ENCODE assay signal across 30 cellular contexts in genomic region chr5:12902611-12903010, GRCh38.
"Had no signal": no experiment of that assay in that cellular context is flagged by ENCODE, and none has a peak within 500 bp of the region (broad histone marks: within the 10 kb centered on the region; RNA-seq: fewer than 3 reads in every experiment).

No MANE protein-coding gene starts in this region.

- H3K27ac Mint-ChIP-seq: activated CD4-positive, alpha-beta memory T cell treated with anti-CD3 and anti-CD28 coated beads for 36 hours; activated CD4-positive, alpha-beta T cell treated with anti-CD3 and anti-CD28 coated beads for 36 hours; activated CD4-positive, alpha-beta T cell treated with anti-CD3 and anti-CD28 coated beads, Interleukin-2, amount 10 ng/mL, durations not matched to agents 24 days and 14 days; activated CD8-positive, alpha-beta memory T cell treated with anti-CD3 and anti-CD28 coated beads, Interleukin-2, amount 10 ng/mL, durations not matched to agents 7 days and 5 days; activated CD8-positive, alpha-beta T cell treated with anti-CD3 and anti-CD28 coated beads, Interleukin-2, amount 10 ng/mL, durations not matched to agents 7 days and 5 days; activated naive CD4-positive, alpha-beta T cell treated with anti-CD3 and anti-CD28 coated beads, Interleukin-2, amount 10 ng/mL, durations not matched to agents 7 days and 5 days; activated naive CD4-positive, alpha-beta T cell treated with anti-CD3 and anti-CD28 coated beads, Interleukin-2, amount 50 U/mL, for 72 hours; activated naive CD8-positive, alpha-beta T cell treated with anti-CD3 and anti-CD28 coated beads, Interleukin-2, amount 10 ng/mL, durations not matched to agents 7 days and 5 days; activated T-cell treated with anti-CD3 and anti-CD28 coated beads, Interleukin-2, amount 50 U/mL, for 24 hours; activated T-cell treated with anti-CD3 and anti-CD28 coated beads, Interleukin-2, amount 50 U/mL, for 72 hours; T-cell; T-helper 1 cell treated with Interleukin-12 subunit alpha and Interleukin-12 subunit beta and Interleukin-4 antibody, amounts not matched to agents 30 μg/mL and 1 μg/mL, for 36 hours had no signal

- H3K36me3 Mint-ChIP-seq: activated CD4-positive, alpha-beta memory T cell treated with anti-CD3 and anti-CD28 coated beads for 36 hours; activated CD8-positive, alpha-beta memory T cell treated with anti-CD3 and anti-CD28 coated beads, Interleukin-2, amount 10 ng/mL, durations not matched to agents 7 days and 5 days; activated naive CD4-positive, alpha-beta T cell treated with anti-CD3 and anti-CD28 coated beads, Interleukin-2, amount 10 ng/mL, durations not matched to agents 7 days and 5 days; activated naive CD4-positive, alpha-beta T cell treated with anti-CD3 and anti-CD28 coated beads, Interleukin-2, amount 50 U/mL, for 72 hours; activated naive CD8-positive, alpha-beta T cell treated with anti-CD3 and anti-CD28 coated beads, Interleukin-2, amount 10 ng/mL, durations not matched to agents 7 days and 5 days; T-cell had no signal

- H3K9me3 ChIP-seq: body of pancreas, colonic mucosa, esophagus squamous epithelium, gastroesophageal sphincter had no signal

- H3K27me3 Mint-ChIP-seq: activated CD4-positive, alpha-beta memory T cell treated with anti-CD3 and anti-CD28 coated beads for 36 hours; activated CD4-positive, alpha-beta T cell treated with anti-CD3 and anti-CD28 coated beads for 36 hours; activated CD4-positive, alpha-beta T cell treated with anti-CD3 and anti-CD28 coated beads, Interleukin-2, amount 10 ng/mL, durations not matched to agents 24 days and 14 days; activated CD8-positive, alpha-beta memory T cell treated with anti-CD3 and anti-CD28 coated beads, Interleukin-2, amount 10 ng/mL, durations not matched to agents 7 days and 5 days; activated naive CD4-positive, alpha-beta T cell treated with anti-CD3 and anti-CD28 coated beads, Interleukin-2, amount 10 ng/mL, durations not matched to agents 7 days and 5 days; activated naive CD8-positive, alpha-beta T cell treated with anti-CD3 and anti-CD28 coated beads, Interleukin-2, amount 10 ng/mL, durations not matched to agents 7 days and 5 days; activated T-cell treated with anti-CD3 and anti-CD28 coated beads, Interleukin-2, amount 50 U/mL, for 24 hours; T-cell had no signal

- H3K4me3 Mint-ChIP-seq: activated CD4-positive, alpha-beta memory T cell treated with anti-CD3 and anti-CD28 coated beads for 36 hours; activated CD4-positive, alpha-beta T cell treated with anti-CD3 and anti-CD28 coated beads for 36 hours; activated CD4-positive, alpha-beta T cell treated with anti-CD3 and anti-CD28 coated beads, Interleukin-2, amount 10 ng/mL, durations not matched to agents 24 days and 14 days; activated CD8-positive, alpha-beta memory T cell treated with anti-CD3 and anti-CD28 coated beads, Interleukin-2, amount 10 ng/mL, durations not matched to agents 7 days and 5 days; activated CD8-positive, alpha-beta T cell treated with anti-CD3 and anti-CD28 coated beads, Interleukin-2, amount 10 ng/mL, durations not matched to agents 7 days and 5 days; activated naive CD4-positive, alpha-beta T cell treated with anti-CD3 and anti-CD28 coated beads, Interleukin-2, amount 10 ng/mL, durations not matched to agents 7 days and 5 days; activated naive CD8-positive, alpha-beta T cell treated with anti-CD3 and anti-CD28 coated beads, Interleukin-2, amount 10 ng/mL, durations not matched to agents 7 days and 5 days; activated T-cell treated with anti-CD3 and anti-CD28 coated beads, Interleukin-2, amount 50 U/mL, for 24 hours; activated T-cell treated with anti-CD3 and anti-CD28 coated beads, Interleukin-2, amount 50 U/mL, for 72 hours; T-cell; T-helper 1 cell treated with Interleukin-12 subunit alpha and Interleukin-12 subunit beta and Interleukin-4 antibody, amounts not matched to agents 30 μg/mL and 1 μg/mL, for 36 hours had no signal

- FAIRE-seq: endometrium, endothelial cell of umbilical vein had no signal

- DNase-seq: activated CD4-positive, alpha-beta memory T cell treated with anti-CD3 and anti-CD28 coated beads for 36 hours; activated CD4-positive, alpha-beta T cell treated with anti-CD3 and anti-CD28 coated beads for 36 hours; activated CD4-positive, alpha-beta T cell treated with anti-CD3 and anti-CD28 coated beads, Interleukin-2, amount 10 ng/mL, durations not matched to agents 24 days and 14 days; activated CD4-positive, CD25-positive, alpha-beta regulatory T cell; activated CD4-positive, CD25-positive, alpha-beta regulatory T cell treated with anti-CD3 and anti-CD28 coated beads, Interleukin-2, amount 50 U/mL, for 72 hours; activated CD8-positive, alpha-beta memory T cell treated with anti-CD3 and anti-CD28 coated beads, Interleukin-2, amount 10 ng/mL, durations not matched to agents 7 days and 5 days; activated CD8-positive, alpha-beta memory T cell treated with anti-CD3 and anti-CD28 coated beads, Interleukin-2, amount 50 U/mL, for 4 hours; activated CD8-positive, alpha-beta T cell treated with anti-CD3 and anti-CD28 coated beads, Interleukin-2, amount 10 ng/mL, durations not matched to agents 7 days and 5 days; activated gamma-delta T cell; activated naive CD4-positive, alpha-beta T cell; activated naive CD4-positive, alpha-beta T cell treated with anti-CD3 and anti-CD28 coated beads, Interleukin-2, amount 10 ng/mL, durations not matched to agents 7 days and 5 days; activated naive CD8-positive, alpha-beta T cell treated with anti-CD3 and anti-CD28 coated beads, Interleukin-2, amount 10 ng/mL, durations not matched to agents 7 days and 5 days; activated T-cell treated with anti-CD3 and anti-CD28 coated beads, Interleukin-2, amount 50 U/mL, for 24 hours; activated T-cell treated with anti-CD3 and anti-CD28 coated beads, Interleukin-2, amount 50 U/mL, for 72 hours; amygdala; aorta; body of pancreas; caudate nucleus; cerebellar nuclear complex; colonic mucosa; effector CD8-positive, alpha-beta T cell; esophagus squamous epithelium; foreskin melanocyte; heart right ventricle; T-cell had no signal

- H3K4me1 Mint-ChIP-seq: activated CD4-positive, alpha-beta T cell treated with anti-CD3 and anti-CD28 coated beads for 36 hours; activated CD4-positive, alpha-beta T cell treated with anti-CD3 and anti-CD28 coated beads, Interleukin-2, amount 10 ng/mL, durations not matched to agents 24 days and 14 days; activated CD8-positive, alpha-beta memory T cell treated with anti-CD3 and anti-CD28 coated beads, Interleukin-2, amount 10 ng/mL, durations not matched to agents 7 days and 5 days; activated naive CD4-positive, alpha-beta T cell treated with anti-CD3 and anti-CD28 coated beads, Interleukin-2, amount 10 ng/mL, durations not matched to agents 7 days and 5 days; activated naive CD8-positive, alpha-beta T cell treated with anti-CD3 and anti-CD28 coated beads, Interleukin-2, amount 10 ng/mL, durations not matched to agents 7 days and 5 days; T-cell had no signal

- ATAC-seq: activated CD4-positive, alpha-beta T cell treated with anti-CD3 and anti-CD28 coated beads for 36 hours; activated CD8-positive, alpha-beta memory T cell treated with anti-CD3 and anti-CD28 coated beads, Interleukin-2, amount 10 ng/mL, durations not matched to agents 7 days and 5 days; activated CD8-positive, alpha-beta T cell treated with anti-CD3 and anti-CD28 coated beads, Interleukin-2, amount 10 ng/mL, durations not matched to agents 7 days and 5 days; activated naive CD4-positive, alpha-beta T cell treated with anti-CD3 and anti-CD28 coated beads, Interleukin-2, amount 50 U/mL, for 72 hours; activated T-cell treated with anti-CD3 and anti-CD28 coated beads, Interleukin-2, amount 50 U/mL, for 72 hours; body of pancreas; gastroesophageal sphincter; heart right ventricle; T-cell had no signal
